In the genomic region with DNA sequence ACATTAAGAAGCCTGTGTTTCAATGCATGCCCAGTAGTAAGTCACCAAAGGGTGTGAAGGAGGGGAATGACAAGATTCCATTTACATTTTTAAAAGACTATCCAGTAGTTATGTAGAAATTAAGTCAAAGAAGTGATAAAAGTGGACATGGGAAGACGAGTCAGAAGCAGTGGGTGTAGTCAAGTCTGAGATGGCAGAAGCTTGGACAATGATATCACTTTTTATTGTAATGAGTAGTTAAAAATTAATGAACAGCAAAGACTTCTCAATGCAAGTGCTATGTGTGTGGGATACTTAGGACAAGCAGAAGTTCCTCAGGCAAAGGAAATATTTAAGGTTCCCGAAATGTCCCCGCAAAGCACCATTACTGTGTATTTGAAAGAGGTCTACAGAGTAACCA, we compare ENCODE assay signal across 1 cellular context.
TF ChIP-seq lines count a peak whose summit lies in the region.

No MANE protein-coding gene starts in this region.

TF ChIP-seq in WTC11, 78 proteins besides CTCF, POLR2A, EP300 and RAD21 (continued from another document):
- TF ChIP-seq, protein P1, sequence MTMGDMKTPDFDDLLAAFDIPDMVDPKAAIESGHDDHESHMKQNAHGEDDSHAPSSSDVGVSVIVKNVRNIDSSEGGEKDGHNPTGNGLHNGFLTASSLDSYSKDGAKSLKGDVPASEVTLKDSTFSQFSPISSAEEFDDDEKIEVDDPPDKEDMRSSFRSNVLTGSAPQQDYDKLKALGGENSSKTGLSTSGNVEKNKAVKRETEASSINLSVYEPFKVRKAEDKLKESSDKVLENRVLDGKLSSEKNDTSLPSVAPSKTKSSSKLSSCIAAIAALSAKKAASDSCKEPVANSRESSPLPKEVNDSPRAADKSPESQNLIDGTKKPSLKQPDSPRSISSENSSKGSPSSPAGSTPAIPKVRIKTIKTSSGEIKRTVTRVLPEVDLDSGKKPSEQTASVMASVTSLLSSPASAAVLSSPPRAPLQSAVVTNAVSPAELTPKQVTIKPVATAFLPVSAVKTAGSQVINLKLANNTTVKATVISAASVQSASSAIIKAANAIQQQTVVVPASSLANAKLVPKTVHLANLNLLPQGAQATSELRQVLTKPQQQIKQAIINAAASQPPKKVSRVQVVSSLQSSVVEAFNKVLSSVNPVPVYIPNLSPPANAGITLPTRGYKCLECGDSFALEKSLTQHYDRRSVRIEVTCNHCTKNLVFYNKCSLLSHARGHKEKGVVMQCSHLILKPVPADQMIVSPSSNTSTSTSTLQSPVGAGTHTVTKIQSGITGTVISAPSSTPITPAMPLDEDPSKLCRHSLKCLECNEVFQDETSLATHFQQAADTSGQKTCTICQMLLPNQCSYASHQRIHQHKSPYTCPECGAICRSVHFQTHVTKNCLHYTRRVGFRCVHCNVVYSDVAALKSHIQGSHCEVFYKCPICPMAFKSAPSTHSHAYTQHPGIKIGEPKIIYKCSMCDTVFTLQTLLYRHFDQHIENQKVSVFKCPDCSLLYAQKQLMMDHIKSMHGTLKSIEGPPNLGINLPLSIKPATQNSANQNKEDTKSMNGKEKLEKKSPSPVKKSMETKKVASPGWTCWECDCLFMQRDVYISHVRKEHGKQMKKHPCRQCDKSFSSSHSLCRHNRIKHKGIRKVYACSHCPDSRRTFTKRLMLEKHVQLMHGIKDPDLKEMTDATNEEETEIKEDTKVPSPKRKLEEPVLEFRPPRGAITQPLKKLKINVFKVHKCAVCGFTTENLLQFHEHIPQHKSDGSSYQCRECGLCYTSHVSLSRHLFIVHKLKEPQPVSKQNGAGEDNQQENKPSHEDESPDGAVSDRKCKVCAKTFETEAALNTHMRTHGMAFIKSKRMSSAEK (CRISPR knock-in tag; IDR thresholded peaks at IDR 0.05; ENCODE audit: borderline replicate concordance) = no peak
- TF ChIP-seq NFATC4 (CRISPR knock-in tag; IDR thresholded peaks at IDR 0.05) = no peak
- TF ChIP-seq ATF1 (CRISPR knock-in tag; IDR thresholded peaks at IDR 0.05) = no peak
- no peak for TF ChIP-seq NFE2L1 (CRISPR knock-in tag; IDR thresholded peaks at IDR 0.05)
- TF ChIP-seq MXD4 (CRISPR knock-in tag; IDR thresholded peaks at IDR 0.05; ENCODE audit: borderline replicate concordance) = no peak
- no peak for TF ChIP-seq NR2C2 (CRISPR knock-in tag; IDR thresholded peaks at IDR 0.05)
- no peak for TF ChIP-seq ETV6 (CRISPR knock-in tag; IDR thresholded peaks at IDR 0.05)
- TF ChIP-seq, protein P2, sequence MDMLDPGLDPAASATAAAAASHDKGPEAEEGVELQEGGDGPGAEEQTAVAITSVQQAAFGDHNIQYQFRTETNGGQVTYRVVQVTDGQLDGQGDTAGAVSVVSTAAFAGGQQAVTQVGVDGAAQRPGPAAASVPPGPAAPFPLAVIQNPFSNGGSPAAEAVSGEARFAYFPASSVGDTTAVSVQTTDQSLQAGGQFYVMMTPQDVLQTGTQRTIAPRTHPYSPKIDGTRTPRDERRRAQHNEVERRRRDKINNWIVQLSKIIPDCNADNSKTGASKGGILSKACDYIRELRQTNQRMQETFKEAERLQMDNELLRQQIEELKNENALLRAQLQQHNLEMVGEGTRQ (CRISPR knock-in tag; IDR thresholded peaks at IDR 0.05) = no peak
- no peak for TF ChIP-seq OVOL2 (CRISPR knock-in tag; IDR thresholded peaks at IDR 0.05; ENCODE audit: borderline replicate concordance)
- TF ChIP-seq PRRX2 (CRISPR knock-in tag; IDR thresholded peaks at IDR 0.05) = no peak
- TF ChIP-seq, protein P3, sequence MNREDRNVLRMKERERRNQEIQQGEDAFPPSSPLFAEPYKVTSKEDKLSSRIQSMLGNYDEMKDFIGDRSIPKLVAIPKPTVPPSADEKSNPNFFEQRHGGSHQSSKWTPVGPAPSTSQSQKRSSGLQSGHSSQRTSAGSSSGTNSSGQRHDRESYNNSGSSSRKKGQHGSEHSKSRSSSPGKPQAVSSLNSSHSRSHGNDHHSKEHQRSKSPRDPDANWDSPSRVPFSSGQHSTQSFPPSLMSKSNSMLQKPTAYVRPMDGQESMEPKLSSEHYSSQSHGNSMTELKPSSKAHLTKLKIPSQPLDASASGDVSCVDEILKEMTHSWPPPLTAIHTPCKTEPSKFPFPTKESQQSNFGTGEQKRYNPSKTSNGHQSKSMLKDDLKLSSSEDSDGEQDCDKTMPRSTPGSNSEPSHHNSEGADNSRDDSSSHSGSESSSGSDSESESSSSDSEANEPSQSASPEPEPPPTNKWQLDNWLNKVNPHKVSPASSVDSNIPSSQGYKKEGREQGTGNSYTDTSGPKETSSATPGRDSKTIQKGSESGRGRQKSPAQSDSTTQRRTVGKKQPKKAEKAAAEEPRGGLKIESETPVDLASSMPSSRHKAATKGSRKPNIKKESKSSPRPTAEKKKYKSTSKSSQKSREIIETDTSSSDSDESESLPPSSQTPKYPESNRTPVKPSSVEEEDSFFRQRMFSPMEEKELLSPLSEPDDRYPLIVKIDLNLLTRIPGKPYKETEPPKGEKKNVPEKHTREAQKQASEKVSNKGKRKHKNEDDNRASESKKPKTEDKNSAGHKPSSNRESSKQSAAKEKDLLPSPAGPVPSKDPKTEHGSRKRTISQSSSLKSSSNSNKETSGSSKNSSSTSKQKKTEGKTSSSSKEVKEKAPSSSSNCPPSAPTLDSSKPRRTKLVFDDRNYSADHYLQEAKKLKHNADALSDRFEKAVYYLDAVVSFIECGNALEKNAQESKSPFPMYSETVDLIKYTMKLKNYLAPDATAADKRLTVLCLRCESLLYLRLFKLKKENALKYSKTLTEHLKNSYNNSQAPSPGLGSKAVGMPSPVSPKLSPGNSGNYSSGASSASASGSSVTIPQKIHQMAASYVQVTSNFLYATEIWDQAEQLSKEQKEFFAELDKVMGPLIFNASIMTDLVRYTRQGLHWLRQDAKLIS (CRISPR knock-in tag; IDR thresholded peaks at IDR 0.05; ENCODE audit: borderline replicate concordance) = no peak
- no peak for TF ChIP-seq NR1H2 (CRISPR knock-in tag; IDR thresholded peaks at IDR 0.05)
- no peak for TF ChIP-seq ZNF317 (CRISPR knock-in tag; IDR thresholded peaks at IDR 0.05; ENCODE audit: borderline replicate concordance, low read depth)
- no peak for TF ChIP-seq TEAD1 (CRISPR knock-in tag; IDR thresholded peaks at IDR 0.05)
